35 cellular contexts compared by ENCODE assay signal in the genomic region with DNA sequence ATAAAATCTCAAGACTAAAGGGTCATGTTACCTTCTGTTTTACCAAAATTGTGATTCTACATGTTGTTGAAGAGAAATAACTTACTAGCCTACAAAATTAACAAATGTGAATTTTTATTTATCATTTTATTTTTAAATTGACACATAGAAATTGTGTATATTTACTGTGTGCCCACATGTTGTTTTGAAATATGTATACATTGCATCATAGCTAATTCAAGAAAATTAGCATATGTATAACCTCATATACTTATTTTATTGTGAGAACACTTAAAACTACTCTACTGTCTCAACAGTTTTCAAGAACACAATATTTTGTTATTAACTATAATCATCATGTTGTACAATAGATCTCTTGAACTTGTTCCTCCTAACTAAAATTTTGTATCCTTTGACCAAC.
A peak's percentile ranks its signal among the peaks of the same experiment; 100 is the strongest.
DNase-seq lines count a peak whose midpoint lies in the region; ATAC-seq, FAIRE-seq and TF ChIP-seq lines count a peak whose summit lies in the region.
"Had no signal": no experiment of that assay in that cellular context is flagged by ENCODE, and none has a peak within 500 bp of the region (broad histone marks: within the 10 kb centered on the region; RNA-seq: fewer than 3 reads in every experiment).

No MANE protein-coding gene starts in this region.

- H3K18ac ChIP-seq in IMR-90 (ENCODE audit: low read depth, low read length) (no peak overlapping the region), neuronal stem cell (ENCODE audit: low read length) (no peak overlapping the region)

- dilution Hi-C loops in IMR-90 (cut with HindIII; ENCODE audit: low sequenced_read_pairs, unreplicated experiment), result no loop called here

- H3K27ac ChIP-seq in HepG2 (ENCODE audit: extremely low read length, insufficient read depth, low read length), result no peak overlapping the region
- H3K27ac ChIP-seq in right lobe of liver, result no peak overlapping the region
- no peak overlapping the region for H3K27ac ChIP-seq in IMR-90 (ENCODE audit: insufficient read depth, low read length)
- H3K27ac ChIP-seq in neuronal stem cell (replicated peaks; ENCODE audit: low read length), result no peak overlapping the region
- H3K27ac ChIP-seq: 22Rv1; A549; BLaER1; BLaER1 treated with 17β-estradiol and CSF1 and Interleukin-3, amounts not matched to agents 10 nM and 100 nM; C4-2B had no signal

- H2BK12ac ChIP-seq in neuronal stem cell (ENCODE audit: low read length), result no peak overlapping the region

- TF ChIP-seq RAD21 in HepG2 (CRISPR knock-in tag; IDR thresholded peaks at IDR 0.05), result no peak
- TF ChIP-seq RAD21 in IMR-90 (IDR thresholded peaks at IDR 0.05; ENCODE audit: low read length), result no peak

- no peak overlapping the region for H2BK5ac ChIP-seq in IMR-90 (ENCODE audit: low read depth, low read length, poor library complexity, severe bottlenecking)
- H2BK5ac ChIP-seq in neuronal stem cell (ENCODE audit: low read length), result no peak overlapping the region

- H3K4me2 ChIP-seq in HepG2 (ENCODE audit: low read depth, low read length) (no peak overlapping the region), IMR-90 (ENCODE audit: low read depth, low read length) (no peak overlapping the region), neuronal stem cell (ENCODE audit: insufficient read depth, low read length, poor library complexity, severe bottlenecking) (no peak overlapping the region)
- H3K4me2 ChIP-seq: A549; BLaER1; BLaER1 treated with 17β-estradiol and CSF1 and Interleukin-3, amounts not matched to agents 10 nM and 100 nM had no signal

- ATAC-seq in HepG2, result no peak
- ATAC-seq in right lobe of liver, result no peak
- ATAC-seq in IMR-90 (ENCODE audit: low read depth), result no peak
- ATAC-seq: A549; CD8-positive, alpha-beta T cell had no signal

- no peaks in the 10 kb centered on the region for H3K36me3 ChIP-seq in HepG2 (replicated peaks in 1 of 2; ENCODE audit: control insufficient read depth in 1 of 2, insufficient read depth in 2 of 2, low read length in 2 of 2)
- no peaks in the 10 kb centered on the region for H3K36me3 ChIP-seq in right lobe of liver
- no peaks in the 10 kb centered on the region for H3K36me3 ChIP-seq in IMR-90 (ENCODE audit: control insufficient read depth, insufficient read depth, low read length)
- no peaks in the 10 kb centered on the region for H3K36me3 ChIP-seq in neuronal stem cell (replicated peaks in 1 of 2; ENCODE audit: control insufficient read depth in 2 of 2, insufficient read depth in 2 of 2, low read length in 2 of 2)
- H3K36me3 ChIP-seq: BE2C; BLaER1; BLaER1 treated with 17β-estradiol and CSF1 and Interleukin-3, amounts not matched to agents 10 nM and 100 nM had no signal

- H4K8ac ChIP-seq in IMR-90 (ENCODE audit: low read depth in 2 of 2, low read length in 2 of 2) (no peak overlapping the region), neuronal stem cell (ENCODE audit: low read depth, low read length) (no peak overlapping the region)

- H3K56ac ChIP-seq in IMR-90 (ENCODE audit: extremely low read depth, insufficient read depth, low read length), result no peak overlapping the region

- CTCF ChIA-PET in HepG2 (lab: Yijun Ruan, JAX; ENCODE audit: low intra/inter-chr PET ratio, low total read pairs) (no interaction called here), IMR-90 (lab: Yijun Ruan, JAX) (no interaction called here)

- no peak overlapping the region for H4K5ac ChIP-seq in IMR-90 (ENCODE audit: low read depth, low read length)

- no peaks in the 10 kb centered on the region for H3K79me2 ChIP-seq in HepG2 (ENCODE audit: insufficient read depth, low read length)

- no TSS peak for BruUV-seq in HepG2 (replicated peaks; lab: Mats Ljungman, UMichigan)
- no TSS peak for BruUV-seq in IMR-90 (replicated peaks; lab: Mats Ljungman, UMichigan)

- POLR2A ChIA-PET in HepG2 (lab: Yijun Ruan, JAX) (no interaction called here), IMR-90 (lab: Charles Lee; ENCODE audit: unreplicated experiment) (no interaction called here)

- H3K9ac ChIP-seq in HepG2 (ENCODE audit: insufficient read depth, low read depth, low read length) (no peak overlapping the region), IMR-90 (ENCODE audit: low read depth, low read length) (no peak overlapping the region), neuronal stem cell (ENCODE audit: low read depth, low read length, poor library complexity) (no peak overlapping the region)
- H3K9ac ChIP-seq: BLaER1; BLaER1 treated with 17β-estradiol and CSF1 and Interleukin-3, amounts not matched to agents 10 nM and 100 nM had no signal

- H4K91ac ChIP-seq in IMR-90 (ENCODE audit: insufficient read depth, low read depth, low read length) (no peak overlapping the region), neuronal stem cell (ENCODE audit: low read depth, low read length, poor library complexity) (no peak overlapping the region)

- H2BK15ac ChIP-seq in IMR-90 (ENCODE audit: low read depth, low read length) (no peak overlapping the region), neuronal stem cell (ENCODE audit: low read length) (no peak overlapping the region)

- FAIRE-seq in HepG2 (lab: Jason Lieb, UNC) (no peak), colon (lab: Jason Lieb, UNC) (peak; percentile 18), frontal cortex (lab: Jason Lieb, UNC) (peak; percentile 24)
- FAIRE-seq: A204.1, A549, D721Med had no signal

- H4K20me1 ChIP-seq in HepG2 (ENCODE audit: insufficient read depth, low read length) (no peaks in the 10 kb centered on the region), IMR-90 (ENCODE audit: insufficient read depth, low read length) (no peaks in the 10 kb centered on the region)
- H4K20me1 ChIP-seq: BLaER1; BLaER1 treated with 17β-estradiol and CSF1 and Interleukin-3, amounts not matched to agents 10 nM and 100 nM had no signal

- H3K23ac ChIP-seq in IMR-90 (ENCODE audit: low read depth, low read length), result no peak overlapping the region
- H3K23ac ChIP-seq in neuronal stem cell (ENCODE audit: low read depth, low read length, poor library complexity), result no peak overlapping the region

- no peaks in the 10 kb centered on the region for H3K9me3 ChIP-seq in HepG2 (ENCODE audit: low read length)
- no peaks in the 10 kb centered on the region for H3K9me3 ChIP-seq in right lobe of liver
- no peaks in the 10 kb centered on the region for H3K9me3 ChIP-seq in IMR-90 (ENCODE audit: control insufficient read depth, insufficient read depth, low read length)
- H3K9me3 ChIP-seq in neuronal stem cell (replicated peaks in 1 of 2; ENCODE audit: control insufficient read depth in 2 of 2, insufficient read depth in 1 of 2, low read depth in 1 of 2, low read length in 2 of 2), result peaks cover 0 to 2% of the 10 kb centered on the region in 2 donors
- H3K9me3 ChIP-seq: A549; BE2C; BLaER1; BLaER1 treated with 17β-estradiol and CSF1 and Interleukin-3, amounts not matched to agents 10 nM and 100 nM; Caco-2 had no signal

- H3K79me1 ChIP-seq in IMR-90 (ENCODE audit: low read depth in 1 of 2, low read length in 2 of 2), result no peaks in the 10 kb centered on the region
- H3K79me1 ChIP-seq in neuronal stem cell (ENCODE audit: low read depth, low read length), result no peaks in the 10 kb centered on the region

- no peak for TF ChIP-seq POLR2A in HepG2 (IDR thresholded peaks at IDR 0.05; ENCODE audit: insufficient read depth in 1 of 2, low read depth in 2 of 2, low read length in 2 of 2)
- no peak for TF ChIP-seq POLR2A in right lobe of liver (IDR thresholded peaks at IDR 0.05)
- TF ChIP-seq POLR2A in IMR-90 (IDR thresholded peaks at IDR 0.05; ENCODE audit: low read depth, low read length), result no peak

- H3K4ac ChIP-seq in IMR-90 (ENCODE audit: low read depth, low read length) (no peak overlapping the region), neuronal stem cell (ENCODE audit: low read length) (no peak overlapping the region)

- H3K14ac ChIP-seq in IMR-90 (replicated peaks; ENCODE audit: low read depth, low read length) (no peak overlapping the region), neuronal stem cell (ENCODE audit: low read length) (no peak overlapping the region)

- in situ Hi-C loops in HepG2 (cut with HindIII; ENCODE audit: extremely low pct_ligation_motif_present, low pct_unique_long_range_greater_than_20kb) (no loop called here), IMR-90 (cut with MboI; ENCODE audit: low sequenced_read_pairs) (no loop called here)

- H2BK20ac ChIP-seq in IMR-90 (ENCODE audit: low read depth, low read length), result no peak overlapping the region

- TF ChIP-seq EP300 in HepG2 (IDR thresholded peaks at IDR 0.05; ENCODE audit: low read depth in 2 of 2, low read length in 2 of 2), result no peak
- no peak for TF ChIP-seq EP300 in HepG2 (CRISPR knock-in tag; IDR thresholded peaks at IDR 0.05; ENCODE audit: borderline replicate concordance)

- no peak overlapping the region for H2AFZ ChIP-seq in HepG2 (ENCODE audit: low read length)
- no peak overlapping the region for H2AFZ ChIP-seq in IMR-90 (replicated peaks; ENCODE audit: low read length, poor library complexity)
- H2AFZ ChIP-seq in neuronal stem cell (ENCODE audit: low read length), result no peak overlapping the region

- no peaks in the 10 kb centered on the region for H3K9me1 ChIP-seq in IMR-90 (ENCODE audit: insufficient read depth, low read length)

- no peak overlapping the region for H2AK9ac ChIP-seq in IMR-90 (replicated peaks; ENCODE audit: low read depth, low read length, poor library complexity)

- intact Hi-C loops in HepG2 (cut with micrococcal nuclease; ENCODE audit: unreplicated experiment) (no loop called here), right lobe of liver (cut with DNase I) (no loop called here), IMR-90 (cut with micrococcal nuclease) (loop anchor here (10.0 kb wide), 1 partner anchor 323 kb away; no protein-coding TSS in a partner anchor), posterior vena cava (cut with DNase I) (no loop called here)

- DNase-seq in HepG2 (ENCODE audit: low spot score) (no peak), right lobe of liver (no peak), IMR-90 (no peak), frontal cortex (ENCODE audit: low spot score in 2 of 2) (no peak), posterior vena cava (ENCODE audit: low spot score) (no peak), neuronal stem cell (ENCODE audit: low spot score) (no peak)
- DNase-seq in stimulated activated CD4-positive, alpha-beta T cell treated with anti-CD3 and anti-CD28 coated beads, Interleukin-4, amount 100 ng/mL, for 1 hour, result no peak
- DNase-seq: 8988T; ACHN; AML-193; BE2C; C1 segment of cervical spinal cord; Caco-2; Calu3; CD4-positive, alpha-beta memory T cell; CD4-positive, alpha-beta T cell; CD4-positive, CD25-positive, alpha-beta regulatory T cell; CD8-positive, alpha-beta memory T cell; CD8-positive, alpha-beta T cell; COR-L47; DMS 273 treated with DMSO at 0.1 percent for 48 hours; DMS153; DMS53; DMS79; DMS79 treated with DMSO at 0.1 percent for 48 hours; DND-41; EL had no signal

- H2BK120ac ChIP-seq in IMR-90 (ENCODE audit: low read depth, low read length) (no peak overlapping the region), neuronal stem cell (ENCODE audit: low read depth, low read length) (no peak overlapping the region)

- H3K4me1 ChIP-seq in HepG2 (ENCODE audit: insufficient read depth, low read length) (no peaks in the 10 kb centered on the region), right lobe of liver (no peaks in the 10 kb centered on the region), IMR-90 (ENCODE audit: control insufficient read depth, insufficient read depth, low read length) (no peaks in the 10 kb centered on the region), neuronal stem cell (ENCODE audit: control insufficient read depth in 2 of 2, insufficient read depth in 1 of 2, low read depth in 1 of 2, low read length in 2 of 2) (peaks cover 0 to 2% of the 10 kb centered on the region in 2 donors)
- H3K4me1 ChIP-seq: A549; BE2C; BLaER1; BLaER1 treated with 17β-estradiol and CSF1 and Interleukin-3, amounts not matched to agents 10 nM and 100 nM; Caco-2 had no signal

- H3K4me3 ChIP-seq in HepG2 (replicated peaks in 1 of 3; ENCODE audit: insufficient read depth in 1 of 3, low read depth in 2 of 3, low read length in 3 of 3) (no peak overlapping the region), right lobe of liver (no peak overlapping the region), IMR-90 (ENCODE audit: insufficient read depth, low read depth, low read length) (no peak overlapping the region), neuronal stem cell (ENCODE audit: low read length in 2 of 2) (no peak overlapping the region)
- H3K4me3 ChIP-seq: A549; BLaER1; BLaER1 treated with 17β-estradiol and CSF1 and Interleukin-3, amounts not matched to agents 10 nM and 100 nM had no signal

- TF ChIP-seq CTCF in HepG2 (CRISPR knock-in tag; IDR thresholded peaks at IDR 0.05), result no peak
- TF ChIP-seq CTCF in right lobe of liver (IDR thresholded peaks at IDR 0.05), result no peak
- TF ChIP-seq CTCF in IMR-90 (conservative IDR thresholded peaks at IDR 0.05; ENCODE audit: low read depth, low read length), result no peak

- no peaks in the 10 kb centered on the region; a peak in 1 of 5 replicates for H3K27me3 ChIP-seq in HepG2 (ENCODE audit: control insufficient read depth in 1 of 2, insufficient read depth in 2 of 2, low read length in 2 of 2)
- no peaks in the 10 kb centered on the region for H3K27me3 ChIP-seq in right lobe of liver
- no peaks in the 10 kb centered on the region for H3K27me3 ChIP-seq in IMR-90 (ENCODE audit: control insufficient read depth, insufficient read depth, low read length)
- H3K27me3 ChIP-seq in neuronal stem cell (ENCODE audit: control insufficient read depth in 3 of 3, insufficient read depth in 3 of 3, low read depth in 1 of 3, low read length in 3 of 3), result no peaks in the 10 kb centered on the region
- H3K27me3 ChIP-seq: BE2C; BLaER1; BLaER1 treated with 17β-estradiol and CSF1 and Interleukin-3, amounts not matched to agents 10 nM and 100 nM had no signal

- H2AK5ac ChIP-seq in IMR-90 (ENCODE audit: low read depth, low read length) (no peak overlapping the region), neuronal stem cell (ENCODE audit: low read depth, low read length) (no peak overlapping the region)
